In the genomic region with DNA sequence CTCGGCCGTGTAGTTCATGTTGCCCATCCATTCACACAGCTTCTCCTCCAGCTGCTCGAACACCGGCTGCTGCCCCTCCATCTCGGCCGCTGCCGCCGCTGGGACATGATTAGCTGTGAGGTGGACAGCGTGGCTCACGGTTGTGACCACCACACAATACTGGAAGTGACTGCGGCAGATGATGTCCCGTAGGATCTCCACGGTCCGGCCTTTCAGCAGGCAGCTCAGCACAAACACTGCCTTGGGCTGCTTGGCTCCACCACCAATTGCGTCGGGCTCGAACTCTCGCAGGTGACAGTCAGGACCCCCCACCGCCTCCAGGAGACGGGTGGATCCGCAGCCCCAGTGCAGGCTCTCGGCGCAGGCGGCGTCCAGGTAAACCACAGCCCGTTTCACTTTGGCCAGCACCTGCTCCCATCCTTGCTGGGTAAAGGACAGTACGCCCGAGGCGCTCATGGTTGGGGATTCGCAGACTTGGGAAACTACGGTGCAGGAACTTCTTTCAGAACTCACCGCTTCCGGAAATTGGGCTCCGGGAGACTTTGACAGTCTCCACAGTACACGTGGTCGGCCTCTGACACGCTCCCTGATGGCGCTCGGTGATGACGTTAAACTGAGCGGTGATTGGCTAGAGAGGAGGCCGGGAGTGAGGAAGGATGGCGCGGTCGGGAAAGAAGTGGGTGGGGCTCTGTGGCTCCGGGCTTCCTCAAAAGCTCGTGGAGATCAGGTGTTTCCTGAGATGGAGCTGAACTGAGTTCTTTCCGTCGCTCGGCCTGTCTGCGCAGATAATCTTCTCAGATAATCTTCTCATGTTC, we compare ENCODE assay signal across 7 cellular contexts. TPM values are rescaled to one million over a fixed set of nuclear protein-coding genes. Genes with fewer than 3 reads are reported as not detected.
DNase-seq lines count a peak whose midpoint lies in the region; ATAC-seq, FAIRE-seq and TF ChIP-seq lines count a peak whose summit lies in the region.

A gene (minus strand): TSS at position 576 of the 815 bp plus-strand sequence.

- no peaks in the 10 kb centered on the region for H3K9me3 ChIP-seq in hepatocyte (ENCODE audit: low read depth)

- peak; percentile 98 for FAIRE-seq in GM18507 (lab: Jason Lieb, UNC)

- no peaks in the 10 kb centered on the region for H3K9me2 ChIP-seq in hepatocyte (replicated peaks; ENCODE audit: insufficient read depth)

- TF ChIP-seq CTCF in hepatocyte (IDR thresholded peaks at IDR 0.05; ENCODE audit: poor library complexity), result no peak

- peak within 1 kb of the TSS; percentile 87 for H2AFZ ChIP-seq in hepatocyte

- ATAC-seq in HG02981 (IDR thresholded peaks at IDR 0.05; ENCODE audit: unreplicated experiment), result peak; percentile 97

- H3K4me1 ChIP-seq in hepatocyte (ENCODE audit: insufficient read depth), result peaks cover 3% of the 10 kb centered on the region

- H3K4me3 ChIP-seq in hepatocyte, result peak within 1 kb of the TSS; percentile 77

- DNase-seq in GM18507 (ENCODE audit: extremely low spot score, insufficient read length, low read depth) (peak; percentile 93), NCI-H2029 treated with DMSO at 0.1 percent for 48 hours (lab: John Stamatoyannopoulos, UW) (peak; percentile 86), T-helper 9 cell (peak; percentile 98), astrocyte of the hippocampus (ENCODE audit: low read depth, low spot score) (peak; percentile 99), hepatocyte (ENCODE audit: low spot score) (peak; percentile 97), renal cortical epithelial cell (ENCODE audit: low read depth) (peak; percentile 92)

- H3K4me2 ChIP-seq in hepatocyte, result peak within 1 kb of the TSS; percentile 83

- H3K36me3 ChIP-seq in hepatocyte (replicated peaks; ENCODE audit: insufficient read depth, low read depth), result no peaks in the 10 kb centered on the region

- WGBS in hepatocyte (ENCODE audit: low lambda C conversion rate, missing lambda C conversion rate), result under 1% methylated on average over 51 of the region's 51 CpGs

- peaks cover 22% of the 10 kb centered on the region for H3K27me3 ChIP-seq in hepatocyte

- no peaks in the 10 kb centered on the region for H4K20me1 ChIP-seq in hepatocyte (ENCODE audit: insufficient read depth, poor library complexity, severe bottlenecking)

- H3K27ac ChIP-seq in hepatocyte, result peak within 1 kb of the TSS; percentile 74

- peaks cover 32% of the 10 kb centered on the region for H3K79me2 ChIP-seq in hepatocyte

RNA-seq across cellular contexts. Expression of the gene that starts here (rescaled TPM):
- total RNA-seq in hepatocyte (15.7 and 23.8 TPM in 2 replicates), renal cortical epithelial cell (19.1 and 22.7 TPM in 2 replicates)
- polyA plus RNA-seq in hepatocyte, result 5.6 and 8.4 TPM in 2 replicates

Comparison
In these comparisons a context has a peak if more than half of its experiments do, and no peak if none do; other contexts are left out.
1. Peak in every context shown above with its lines: DNase-seq, ATAC-seq, H3K4me3 ChIP-seq and H3K27ac ChIP-seq.